30 cellular contexts compared by ENCODE assay signal in the genomic region with DNA sequence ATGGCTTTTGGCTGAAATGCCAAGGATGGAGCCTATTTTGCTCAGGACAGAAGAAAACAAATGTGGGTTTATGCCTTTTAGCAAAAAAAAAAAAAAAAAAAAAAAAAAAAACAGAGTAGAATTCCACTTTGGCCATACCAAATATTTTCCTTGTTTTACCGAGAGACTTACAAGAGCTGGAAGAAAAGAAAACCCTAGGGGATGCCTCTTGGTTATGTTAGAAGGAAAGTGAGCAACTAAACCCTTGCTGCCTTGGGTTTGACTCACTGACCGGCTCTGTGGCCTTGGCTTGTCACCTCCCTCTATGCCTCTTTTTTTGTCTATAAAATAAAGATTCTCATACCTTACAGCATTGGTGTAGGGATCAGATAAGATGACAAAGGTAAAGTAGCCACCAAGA.
"Had no signal": no experiment of that assay in that cellular context is flagged by ENCODE, and none has a peak within 500 bp of the region (broad histone marks: within the 10 kb centered on the region; RNA-seq: fewer than 3 reads in every experiment).

No MANE protein-coding gene starts in this region.

- FAIRE-seq: endothelial cell of umbilical vein, islet of Langerhans, small intestine had no signal

- H3K4me3 ChIP-seq: gastroesophageal sphincter, right lobe of liver, testis, vagina had no signal

- ATAC-seq: activated CD4-positive, alpha-beta T cell treated with anti-CD3 and anti-CD28 coated beads for 36 hours; esophagus mucosa; gastroesophageal sphincter; left ventricle myocardium superior; right lobe of liver; stimulated activated memory B cell treated with anti-CD40 and anti-IgM and Interleukin-4, amounts not matched to agents 10 μg/mL and 1 μg/mL and 100 μg/mL, for 72 hours; WTC11 had no signal

- H3K27me3 ChIP-seq: brain microvascular endothelial cell, gastroesophageal sphincter, right lobe of liver, testis, vagina had no signal

- DNase-seq: activated CD4-positive, alpha-beta T cell treated with anti-CD3 and anti-CD28 coated beads for 36 hours; activated CD4-positive, alpha-beta T cell treated with anti-CD3 and anti-CD28 coated beads, Interleukin-2, amount 50 U/mL, for 4 hours; activated CD8-positive, alpha-beta memory T cell treated with anti-CD3 and anti-CD28 coated beads for 24 hours; activated CD8-positive, alpha-beta memory T cell treated with anti-CD3 and anti-CD28 coated beads, Interleukin-2, amount 50 U/mL, for 4 hours; activated naive CD4-positive, alpha-beta T cell treated with Interleukin-2 at 50 U/mL for 16 hours; activated naive CD8-positive, alpha-beta T cell treated with anti-CD3 and anti-CD28 coated beads, Interleukin-2, amount 10 ng/mL, durations not matched to agents 7 days and 5 days; activated T-cell treated with anti-CD3 and anti-CD28 coated beads, Interleukin-2, amount 50 U/mL, for 24 hours; amniotic stem cell; brain microvascular endothelial cell; central memory CD4-positive, alpha-beta T cell; dermis blood vessel endothelial cell; effector memory CD4-positive, alpha-beta T cell; head of caudate nucleus; hypothalamus; left ventricle myocardium superior; mammary epithelial cell; nucleus accumbens; posterior cingulate gyrus; right lobe of liver; small intestine; T-helper 9 cell; testis; trophoblast cell had no signal

- H3K36me3 ChIP-seq: brain microvascular endothelial cell, gastroesophageal sphincter, right lobe of liver, vagina had no signal

- H3K9me3 ChIP-seq: gastroesophageal sphincter, right lobe of liver, testis, vagina had no signal

- H3K27ac ChIP-seq: brain microvascular endothelial cell, gastroesophageal sphincter, right lobe of liver, testis, vagina had no signal
